ENCODE assay signal across 7 cellular contexts in the genomic region with DNA sequence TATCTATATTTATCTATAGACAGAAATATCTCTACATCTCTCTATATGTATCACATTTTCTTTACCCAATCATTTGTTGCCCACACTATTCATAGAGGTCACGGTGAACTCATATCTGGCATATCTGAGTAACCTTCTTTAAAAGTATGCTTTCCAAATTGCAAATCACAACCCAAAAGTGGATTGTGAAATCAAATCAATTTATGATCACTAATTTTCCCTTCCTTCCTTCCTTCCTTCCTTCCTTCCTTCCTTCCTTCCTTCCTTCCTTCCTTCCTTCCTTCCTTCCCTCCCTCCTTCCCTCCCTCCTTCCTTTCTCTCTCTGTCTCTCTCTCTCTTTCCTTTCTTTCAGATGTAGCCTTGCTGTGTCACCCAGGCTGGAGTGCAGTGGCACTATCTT.
"Had no signal": no experiment of that assay in that cellular context is flagged by ENCODE, and none has a peak within 500 bp of the region (broad histone marks: within the 10 kb centered on the region; RNA-seq: fewer than 3 reads in every experiment).

No MANE protein-coding gene starts in this region.

- DNase-seq: IMR-90, KBM-7, KG1 had no signal

- H3K4me3 ChIP-seq: K562 had no signal

- H3K9ac ChIP-seq: KMS-11 had no signal

- H3K27ac ChIP-seq: HL-60, KMS-11 had no signal

- ATAC-seq: HepG2, K562 had no signal
